ENCODE assay signal across 23 cellular contexts in genomic region chr16:66731101-66731500, GRCh38. TPM values are rescaled to one million over a fixed set of nuclear protein-coding genes. Genes with fewer than 3 reads are reported as not detected.
DNase-seq lines count a peak whose midpoint lies in the region; ATAC-seq, FAIRE-seq and TF ChIP-seq lines count a peak whose summit lies in the region.
"Had no signal": no experiment of that assay in that cellular context is flagged by ENCODE, and none has a peak within 500 bp of the region (broad histone marks: within the 10 kb centered on the region; RNA-seq: fewer than 3 reads in every experiment).

No MANE protein-coding gene starts in this region.

- H3K9ac ChIP-seq in H1 (replicated peaks in 1 of 4; ENCODE audit: extremely low read depth in 1 of 4, low read depth in 3 of 4, low read length in 3 of 4): no peak overlapping the region

- no peak overlapping the region for H3K23ac ChIP-seq in H1 (ENCODE audit: insufficient read length)

- H3K9me3 ChIP-seq in T-helper 17 cell (ENCODE audit: control insufficient read depth, low read length, poor library complexity, severe bottlenecking) (no peaks in the 10 kb centered on the region), H1 (ENCODE audit: insufficient read depth in 2 of 2, low read depth in 1 of 2, low read length in 1 of 2) (no peaks in the 10 kb centered on the region)
- H3K9me3 ChIP-seq: HAP-1, MG63, SJSA1 had no signal

- H3K27ac ChIP-seq in H1 (ENCODE audit: low read depth, low read length): no peak overlapping the region
- H3K27ac ChIP-seq: SJSA1 had no signal

- FAIRE-seq in GM12891 (lab: Jason Lieb, UNC): no peak
- FAIRE-seq in H1 (lab: Jason Lieb, UNC): no peak

- no peak for TF ChIP-seq RAD21 in H1 (IDR thresholded peaks at IDR 0.05 in 1 of 2, conservative IDR thresholded peaks at IDR 0.05 in 1 of 2; ENCODE audit: low read depth in 2 of 2, low read length in 2 of 2)

- H3K79me2 ChIP-seq in H1 (ENCODE audit: control insufficient read depth in 1 of 2, insufficient read depth in 2 of 2, low read length in 2 of 2): peaks cover 0 to 3% of the 10 kb centered on the region in 2 experiments; a peak in 1 of 4 replicates

- peak overlapping the region; percentile 73; the same call in 1 of the 2 replicates for H2BK15ac ChIP-seq in H1 (ENCODE audit: low read length)

- no peak for TF ChIP-seq EP300 in H1 (IDR thresholded peaks at IDR 0.05; ENCODE audit: borderline replicate concordance in 1 of 2, low read depth in 2 of 2, low read length in 2 of 2)

- H4K20me1 ChIP-seq in H1 (replicated peaks in 1 of 2; ENCODE audit: control insufficient read depth in 1 of 2, insufficient read depth in 2 of 2, low read length in 2 of 2): peaks cover 2 to 4% of the 10 kb centered on the region in 2 experiments

- TF ChIP-seq POLR2A in GM12891 (IDR thresholded peaks at IDR 0.05; ENCODE audit: low read depth, low read length): no peak
- no peak for TF ChIP-seq POLR2A in H1 (IDR thresholded peaks at IDR 0.05; ENCODE audit: control extremely low read depth in 1 of 2, low read depth in 2 of 2, low read length in 2 of 2)
- TF ChIP-seq POLR2A in GM18505 (IDR thresholded peaks at IDR 0.05; ENCODE audit: borderline replicate concordance, extremely low read depth, insufficient read depth, insufficient read length): no peak

- H3K36me3 Mint-ChIP-seq in T-helper 17 cell (ENCODE audit: low read depth) (peaks cover 8% of the 10 kb centered on the region), progenitor cell of endocrine pancreas (ENCODE audit: insufficient read depth) (peaks cover 44% of the 10 kb centered on the region)

- H3K56ac ChIP-seq in H1 (replicated peaks; ENCODE audit: insufficient read length, low read depth, low read length): no peak overlapping the region

- no peak overlapping the region for H2AK5ac ChIP-seq in H1 (ENCODE audit: low read depth, low read length)

- 0 out of 2 replicates have a peak overlapping the region, but pooled peaks have one; percentile 9 for H2BK5ac ChIP-seq in H1 (ENCODE audit: low read depth, low read length)

- no peak overlapping the region for H4K5ac ChIP-seq in H1 (ENCODE audit: insufficient read length, low read depth, low read length)

- CTCF ChIA-PET in H1 (lab: Charles Lee; ENCODE audit: partially characterized antibody): interaction anchor here (0.8 to 8.6 kb wide), 14 partner anchors 9 to 150 kb away, joined by 3 to 170 read pairs (median 4); partner anchors contain the start of gene CMTM4

- H3K4me3 ChIP-seq in H1 (ENCODE audit: extremely low read depth in 1 of 4, insufficient read depth in 2 of 4, low read depth in 3 of 4, low read length in 4 of 4): no peak overlapping the region
- H3K4me3 ChIP-seq: HAP-1, MG63, SJSA1 had no signal

- no peak overlapping the region for H3K18ac ChIP-seq in H1 (ENCODE audit: extremely low read depth, low read length)

- H3K4me3 Mint-ChIP-seq in T-helper 17 cell: no peak overlapping the region
- H3K4me3 Mint-ChIP-seq in progenitor cell of endocrine pancreas (ENCODE audit: low read depth): no peak overlapping the region

- POLR2A ChIA-PET in H1 (lab: Charles Lee; ENCODE audit: partially characterized antibody): interaction anchor here (0.6 to 6.9 kb wide), 8 partner anchors 9 to 149 kb away, joined by 3 to 57 read pairs (median 4); partner anchors contain the start of gene PDP2

- 81% methylated on average over 7 of the region's 7 CpGs; no CpG with 5 or more reads in 1 of the 2 experiments for WGBS in H1 (ENCODE audit: extremely low coverage in 1 of 2, insufficient coverage in 1 of 2, insufficient read length in 1 of 2, insufficient replicate concordance in 2 of 2, low coverage in 1 of 2, low lambda C conversion rate in 2 of 2, missing lambda C conversion rate in 1 of 2), 2 experiments

- H3K36me3 ChIP-seq in H1 (ENCODE audit: control insufficient read depth in 2 of 4, insufficient read depth in 4 of 4, low read length in 3 of 4): peaks cover 13 to 89% (median 67%) of the 10 kb centered on the region in 4 experiments

- DNase-seq in GM12891 (ENCODE audit: insufficient read length, low spot score) (no peak), T-helper 17 cell (no peak), H1 (ENCODE audit: low read depth in 1 of 2, low spot score in 2 of 2) (no peak), progenitor cell of endocrine pancreas (ENCODE audit: low spot score, unreplicated experiment) (no peak), amniotic stem cell (lab: John Stamatoyannopoulos, UW) (no peak)
- no peak for DNase-seq in activated T-cell treated with anti-CD3 and anti-CD28 coated beads, Interleukin-2, amount 50 U/mL, for 48 hours
- DNase-seq: DMS53; IMR-90; KG1; MG63; NCI-H1105 treated with DMSO at 0.1 percent for 48 hours; NCI-H146; NCI-H2029 treated with DMSO at 0.1 percent for 48 hours; NCI-H446 treated with DMSO at 0.1 percent for 48 hours; NCI-H526; NCI-H82; NK-92 treated with Interleukin-12 subunit alpha and Interleukin-12 subunit beta, amount 100 ng/mL, for 24 hours; PC-3; Right ventricle myocardium superior had no signal

- no peak overlapping the region for H2AFZ ChIP-seq in H1 (ENCODE audit: low read length)

- H3K4me1 Mint-ChIP-seq in T-helper 17 cell (peaks cover 11% of the 10 kb centered on the region), progenitor cell of endocrine pancreas (ENCODE audit: low read depth) (peaks cover 12% of the 10 kb centered on the region)

- H2BK20ac ChIP-seq in H1 (ENCODE audit: low read length): no peak overlapping the region

- no peak overlapping the region for H4K8ac ChIP-seq in H1 (ENCODE audit: extremely low read depth, insufficient read depth, low read length)

- H3K23me2 ChIP-seq in H1 (ENCODE audit: low read depth, low read length): no peaks in the 10 kb centered on the region; the same call in 1 of the 2 replicates

- ATAC-seq in T-helper 17 cell: no peak
- no peak for ATAC-seq in GM19324 (IDR thresholded peaks at IDR 0.05; ENCODE audit: low FRiP score, unreplicated experiment)
- ATAC-seq in GM18505 (IDR thresholded peaks at IDR 0.05; ENCODE audit: unreplicated experiment): no peak
- ATAC-seq: PC-3 had no signal

- H3K27me3 Mint-ChIP-seq in T-helper 17 cell (no peaks in the 10 kb centered on the region), progenitor cell of endocrine pancreas (no peaks in the 10 kb centered on the region)

- no peak overlapping the region for H2BK120ac ChIP-seq in H1 (replicated peaks; ENCODE audit: low read depth, low read length)

- TF ChIP-seq CTCF in H1 (IDR thresholded peaks at IDR 0.05; ENCODE audit: control extremely low read depth in 1 of 3, insufficient read depth in 1 of 3, low read depth in 1 of 3, low read length in 3 of 3): no peak
- TF ChIP-seq CTCF in progenitor cell of endocrine pancreas (IDR thresholded peaks at IDR 0.05; ENCODE audit: unreplicated experiment): no peak

- no peak overlapping the region for H4K91ac ChIP-seq in H1 (replicated peaks; ENCODE audit: insufficient read length, low read length)

- no peaks in the 10 kb centered on the region; the same call in 1 of the 2 replicates for H3K79me1 ChIP-seq in H1 (ENCODE audit: low read depth, low read length)

- no peak overlapping the region for H3K4me2 ChIP-seq in H1 (ENCODE audit: insufficient read depth in 1 of 2, low read depth in 2 of 2, low read length in 2 of 2)

- H3K27ac Mint-ChIP-seq in T-helper 17 cell: peak overlapping the region; percentile 56
- H3K27ac Mint-ChIP-seq in progenitor cell of endocrine pancreas: peak overlapping the region; percentile 8

- no peak overlapping the region for H3K14ac ChIP-seq in H1 (ENCODE audit: insufficient read length)

- no peak overlapping the region for H3K4ac ChIP-seq in H1 (replicated peaks; ENCODE audit: insufficient read length, low read depth, low read length)

- no peaks in the 10 kb centered on the region for H3K27me3 ChIP-seq in H1 (replicated peaks in 1 of 4; ENCODE audit: control insufficient read depth in 3 of 4, extremely low read depth in 1 of 4, insufficient read depth in 3 of 4, low read length in 3 of 4)
- H3K27me3 ChIP-seq: MG63, SJSA1 had no signal

- no peak overlapping the region for H2BK12ac ChIP-seq in H1 (ENCODE audit: low read depth, low read length)

- H3K9me3 Mint-ChIP-seq in progenitor cell of endocrine pancreas (ENCODE audit: low read depth): no peaks in the 10 kb centered on the region

- peaks cover 0 to 6% (median 5%) of the 10 kb centered on the region in 4 experiments; a peak in 6 of 7 replicates for H3K4me1 ChIP-seq in H1 (replicated peaks in 1 of 4; ENCODE audit: control insufficient read depth in 3 of 4, insufficient read depth in 4 of 4, low read length in 3 of 4)
- H3K4me1 ChIP-seq: HAP-1, SJSA1 had no signal

TF ChIP-seq in GM12891, 5 proteins besides CTCF, POLR2A, EP300 and RAD21:
- TF ChIP-seq TAF1 (IDR thresholded peaks at IDR 0.05; ENCODE audit: low read depth, low read length): no peak
- peak; percentile 39; the same call in 1 of the 2 replicates for TF ChIP-seq POLR2AphosphoS5 (IDR thresholded peaks at IDR 0.05; ENCODE audit: low read depth, low read length)

RNA-seq across cellular contexts. Expression of gene DYNC1LI2, which starts 20.3 kb away (rescaled TPM):
- 14.2 TPM for polyA plus RNA-seq in GM12891 (2012; ENCODE audit: low read depth, missing spikeins)
- 10 to 100 TPM; 77.5 to 97.1 TPM for total RNA-seq in T-helper 17 cell
- total RNA-seq in H1 (2021; fragmentation: NEBNext Ultra II Directional; extraction: Animal tissue kit (Norgen Biotek cat#: 25700)): 70.8 and 72.4 TPM in 2 replicates
- polyA plus RNA-seq in H1 (2011; rRNA removed): 35.0 and 40.7 TPM in 2 replicates
- 62.3 TPM for polyA plus RNA-seq in H1 (2011; cell fraction: cytosol; rRNA removed)
- 127 TPM for polyA plus RNA-seq in H1 (2011; cell fraction: nucleus; rRNA removed)
- 39.4 to 67.1 TPM (median 53.4 TPM) in 4 replicates for polyA plus RNA-seq in H1 (2012, experiment 1 of 2)
- polyA plus RNA-seq in H1 (2012, experiment 2 of 2): 5.2 TPM
- polyA plus RNA-seq in H1 (2013, experiment 1 of 2): 164 TPM
- polyA plus RNA-seq in H1 (2013, experiment 2 of 2): 158 TPM
- 55.7 and 90.7 TPM in 2 replicates for polyA minus RNA-seq in H1 (2011; rRNA and poly(A)+ RNA removed)
- 28.7 TPM for polyA minus RNA-seq in H1 (2011; cell fraction: cytosol; rRNA and poly(A)+ RNA removed)
- polyA minus RNA-seq in H1 (2011; cell fraction: nucleus; rRNA and poly(A)+ RNA removed): 84.2 TPM
- 179 and 181 TPM in 2 replicates for total RNA-seq in progenitor cell of endocrine pancreas

RNA-seq across cellular contexts. Expression of gene CMTM4, which starts 34.6 kb away (rescaled TPM):
- 0.30 TPM for polyA plus RNA-seq in GM12891 (2012; ENCODE audit: low read depth, missing spikeins)
- 1 to 10 TPM; 1.1 to 1.5 TPM for total RNA-seq in T-helper 17 cell
- 49.4 and 51.7 TPM in 2 replicates for total RNA-seq in H1 (2021; fragmentation: NEBNext Ultra II Directional; extraction: Animal tissue kit (Norgen Biotek cat#: 25700))
- polyA plus RNA-seq in H1 (2011; rRNA removed): 35.3 and 46.7 TPM in 2 replicates
- polyA plus RNA-seq in H1 (2011; cell fraction: cytosol; rRNA removed): 45.2 TPM
- 57.9 TPM for polyA plus RNA-seq in H1 (2011; cell fraction: nucleus; rRNA removed)
- polyA plus RNA-seq in H1 (2012, experiment 1 of 2): 24.9 to 31.1 TPM (median 30.7 TPM) in 4 replicates
- polyA plus RNA-seq in H1 (2012, experiment 2 of 2): 6.3 TPM
- polyA plus RNA-seq in H1 (2013, experiment 1 of 2): 21.7 TPM
- polyA plus RNA-seq in H1 (2013, experiment 2 of 2): 24.2 TPM
- polyA minus RNA-seq in H1 (2011; rRNA and poly(A)+ RNA removed): 78.5 and 82.0 TPM in 2 replicates
- 50.3 TPM for polyA minus RNA-seq in H1 (2011; cell fraction: cytosol; rRNA and poly(A)+ RNA removed)
- 41.4 TPM for polyA minus RNA-seq in H1 (2011; cell fraction: nucleus; rRNA and poly(A)+ RNA removed)
- 80.9 and 82.3 TPM in 2 replicates for total RNA-seq in progenitor cell of endocrine pancreas

Comparison
In these comparisons a context has a peak if more than half of its experiments do, and no peak if none do; other contexts are left out.
1. RNA of gene CMTM4, which starts 34.6 kb away (total RNA-seq): 80.9 to 82.3 TPM in progenitor cell of endocrine pancreas and 49.4 to 51.7 TPM in H1; 1.1 to 1.5 TPM in T-helper 17 cell; every median in the first group is over 10 times any median in the second.